ENCODE assay signal across 19 cellular contexts in the genomic region with DNA sequence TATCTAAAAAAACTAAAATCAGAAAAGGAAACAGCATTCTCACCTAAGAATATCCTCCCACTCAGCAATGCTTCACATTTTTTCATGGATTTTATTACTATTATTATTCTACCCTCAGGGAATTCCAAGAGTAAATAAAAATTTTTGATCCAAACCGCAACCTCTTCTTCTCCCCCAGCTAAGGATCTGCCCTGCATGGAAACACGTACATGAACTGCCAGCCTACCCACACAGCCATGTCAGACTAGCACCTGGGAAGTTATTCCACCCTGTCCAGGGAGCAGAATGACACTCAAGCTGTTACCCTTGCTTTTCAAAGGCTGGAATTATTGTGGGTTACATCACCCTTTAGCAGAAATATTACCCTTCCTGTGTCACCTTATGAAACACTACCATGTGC.
"Had no signal": no experiment of that assay in that cellular context is flagged by ENCODE, and none has a peak within 500 bp of the region (broad histone marks: within the 10 kb centered on the region; RNA-seq: fewer than 3 reads in every experiment).

No MANE protein-coding gene starts in this region.

- H3K4me3 ChIP-seq: MG63 had no signal

- H3K27me3 ChIP-seq: MG63 had no signal

- DNase-seq: KBM-7, MG63, NCI-H1092, NCI-H1105 treated with DMSO at 0.1 percent for 48 hours, NCI-H1417 treated with DMSO at 0.1 percent for 48 hours, NCI-H146, NCI-H1694 treated with DMSO at 0.1 percent for 48 hours, NCI-H1930, NCI-H2081, NCI-H2107, NCI-H226, NCI-H446, NCI-H510A, NCI-H524 treated with DMSO at 0.1 percent for 48 hours, NCI-H69, NCI-H774, SHP77 had no signal

- H3K9me3 ChIP-seq: MG63 had no signal

- H3K36me3 ChIP-seq: MG63 had no signal

- ATAC-seq: Panc1 had no signal

- H3K27ac ChIP-seq: RWPE1 had no signal
